8 cellular contexts compared by ENCODE assay signal in the genomic region with DNA sequence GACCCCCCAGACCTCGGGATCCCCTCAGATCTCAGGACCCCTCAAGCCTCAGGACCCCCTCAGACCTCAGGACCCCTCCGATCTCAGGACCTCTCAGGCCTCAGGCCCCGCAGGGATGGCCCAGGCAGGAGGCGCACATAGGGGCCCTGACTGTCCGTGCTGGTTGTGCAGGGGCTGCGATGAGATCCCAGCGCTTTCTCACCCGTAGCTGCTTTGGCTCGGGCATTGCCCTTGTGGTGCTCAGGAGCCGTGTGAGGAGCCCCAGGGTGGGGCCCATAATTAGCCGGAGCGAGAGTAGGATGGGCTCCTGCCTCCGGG. TPM values are rescaled to one million over a fixed set of nuclear protein-coding genes. Genes with fewer than 3 reads are reported as not detected.
DNase-seq lines count a peak whose midpoint lies in the region; ATAC-seq and TF ChIP-seq lines count a peak whose summit lies in the region.

No MANE protein-coding gene starts in this region.

- peak overlapping the region; percentile 66 for H3K4me3 Mint-ChIP-seq in CD8-positive, alpha-beta T cell

- H3K36me3 Mint-ChIP-seq in CD8-positive, alpha-beta T cell, result peaks cover 12% of the 10 kb centered on the region

- H3K27me3 Mint-ChIP-seq in CD8-positive, alpha-beta T cell (ENCODE audit: low read depth), result no peaks in the 10 kb centered on the region

- intact Hi-C loops in CD8-positive, alpha-beta T cell (cut with DNase I, micrococcal nuclease), result loop anchor here (1.0 to 2.0 kb wide), 2 partner anchors 70 to 180 kb away; partner anchors contain the start of gene CLPTM1L (in 1 of the 2)
- intact Hi-C loops in posterior vena cava (cut with DNase I), result no loop called here

- peak overlapping the region; percentile 57 for H3K4me3 ChIP-seq in CD8-positive, alpha-beta T cell (ENCODE audit: low read depth, low read length)
- H3K4me3 ChIP-seq in Peyer's patch (peak overlapping the region; percentile 69 to 99 (median 92)), osteoblast (ENCODE audit: insufficient read depth, low read length) (peak overlapping the region; percentile 76)

- ATAC-seq in CD8-positive, alpha-beta T cell, result no peak
- ATAC-seq in esophagus mucosa, result peak; percentile 4
- ATAC-seq in HG02870 (IDR thresholded peaks at IDR 0.05; ENCODE audit: unreplicated experiment), result no peak

- DNase-seq in CD8-positive, alpha-beta T cell, result peak in 1 of 7 experiments; percentile 10
- DNase-seq in Peyer's patch (no peak), osteoblast (ENCODE audit: insufficient read length, low spot score, missing footprints) (no peak), posterior vena cava (ENCODE audit: low spot score) (no peak), NCI-H187 (lab: John Stamatoyannopoulos, UW) (no peak)
- DNase-seq in effector CD8-positive, alpha-beta T cell (lab: John Stamatoyannopoulos, UW), result no peak

- no peaks in the 10 kb centered on the region for H3K27me3 ChIP-seq in CD8-positive, alpha-beta T cell (ENCODE audit: insufficient read depth, low read length)
- H3K27me3 ChIP-seq in Peyer's patch (no peaks in the 10 kb centered on the region), osteoblast (ENCODE audit: insufficient read depth, low read length) (peaks cover 4% of the 10 kb centered on the region)

- no peak for TF ChIP-seq POLR2A in Peyer's patch (IDR thresholded peaks at IDR 0.05)

- H3K9me3 ChIP-seq in CD8-positive, alpha-beta T cell (ENCODE audit: low read length), result no peaks in the 10 kb centered on the region
- H3K9me3 ChIP-seq in Peyer's patch (no peaks in the 10 kb centered on the region), osteoblast (ENCODE audit: low read depth, low read length) (no peaks in the 10 kb centered on the region)

- H3K4me2 ChIP-seq in osteoblast (ENCODE audit: insufficient read depth, low read length), result peak overlapping the region; percentile 82

- POLR2A ChIA-PET in CD8-positive, alpha-beta T cell (lab: Charles Lee), result interaction anchor here (0.9 to 2.1 kb wide), 6 partner anchors 12 to 144 kb away, joined by 3 to 11 read pairs (median 6); no protein-coding TSS in a partner anchor

- peak overlapping the region; percentile 88 for H2AFZ ChIP-seq in osteoblast (ENCODE audit: low read length)

- CTCF ChIA-PET in CD8-positive, alpha-beta T cell (lab: Charles Lee), result interaction anchor here (1.5 kb wide), 2 partner anchors 10 to 121 kb away, joined by 3 to 6 read pairs; no protein-coding TSS in a partner anchor

- H3K36me3 ChIP-seq in CD8-positive, alpha-beta T cell (ENCODE audit: insufficient read depth, low read length), result no peaks in the 10 kb centered on the region
- H3K36me3 ChIP-seq in Peyer's patch, result peaks cover 0 to 5% (median 0%) of the 10 kb centered on the region in 3 donors
- H3K36me3 ChIP-seq in osteoblast (ENCODE audit: insufficient read depth, low read length), result peaks cover 17% of the 10 kb centered on the region

- no peaks in the 10 kb centered on the region for H3K9me3 Mint-ChIP-seq in CD8-positive, alpha-beta T cell

- no peak for TF ChIP-seq CTCF in CD8-positive, alpha-beta T cell (IDR thresholded peaks at IDR 0.05)
- no peak for TF ChIP-seq CTCF in Peyer's patch (IDR thresholded peaks at IDR 0.05)
- no peak for TF ChIP-seq CTCF in osteoblast (IDR thresholded peaks at IDR 0.05; ENCODE audit: extremely low read depth, low read depth, low read length)

- no peak overlapping the region for H3K27ac Mint-ChIP-seq in CD8-positive, alpha-beta T cell

- H3K4me1 ChIP-seq in CD8-positive, alpha-beta T cell (ENCODE audit: insufficient read depth, low read length), result peaks cover 28% of the 10 kb centered on the region
- H3K4me1 ChIP-seq in Peyer's patch (peaks cover 0 to 28% (median 18%) of the 10 kb centered on the region in 4 donors), osteoblast (ENCODE audit: insufficient read depth, low read length) (peaks cover 17% of the 10 kb centered on the region)

- H4K20me1 ChIP-seq in osteoblast (ENCODE audit: insufficient read depth, low read length), result peaks cover 21% of the 10 kb centered on the region

- H3K4me1 Mint-ChIP-seq in CD8-positive, alpha-beta T cell (ENCODE audit: low read depth), result peaks cover 19% of the 10 kb centered on the region

- H3K79me2 ChIP-seq in osteoblast (ENCODE audit: insufficient read depth, low read length), result peaks cover 36% of the 10 kb centered on the region

- H3K27ac ChIP-seq in CD8-positive, alpha-beta T cell (ENCODE audit: low read depth, low read length), result peak overlapping the region; percentile 52
- H3K27ac ChIP-seq in Peyer's patch, result peak overlapping the region; percentile 86 to 93 (median 92)
- H3K27ac ChIP-seq in osteoblast (ENCODE audit: low read depth, low read length), result peak overlapping the region; percentile 68

RNA-seq across cellular contexts. Expression of gene LPCAT1, which starts 0.7 kb away (rescaled TPM):
- 10 to 100 TPM; 28.8 to 29.1 TPM for total RNA-seq in CD8-positive, alpha-beta T cell
- total RNA-seq in Peyer's patch (10 to 100 TPM in 3 of 4 donors, 1 to 10 TPM in 1; 8.8 to 59.4 (median 28.5) TPM), esophagus mucosa (15.0 TPM), osteoblast (11.6 and 15.6 TPM in 2 replicates), posterior vena cava (10 to 100 TPM; 30.8 to 36.9 TPM)

Comparison
In these comparisons a context has a peak if more than half of its experiments do, and no peak if none do; other contexts are left out.
1. intact Hi-C loops: an anchor here in CD8-positive, alpha-beta T cell (1.0 to 2.0 kb wide); none called in posterior vena cava.